In the genomic region with DNA sequence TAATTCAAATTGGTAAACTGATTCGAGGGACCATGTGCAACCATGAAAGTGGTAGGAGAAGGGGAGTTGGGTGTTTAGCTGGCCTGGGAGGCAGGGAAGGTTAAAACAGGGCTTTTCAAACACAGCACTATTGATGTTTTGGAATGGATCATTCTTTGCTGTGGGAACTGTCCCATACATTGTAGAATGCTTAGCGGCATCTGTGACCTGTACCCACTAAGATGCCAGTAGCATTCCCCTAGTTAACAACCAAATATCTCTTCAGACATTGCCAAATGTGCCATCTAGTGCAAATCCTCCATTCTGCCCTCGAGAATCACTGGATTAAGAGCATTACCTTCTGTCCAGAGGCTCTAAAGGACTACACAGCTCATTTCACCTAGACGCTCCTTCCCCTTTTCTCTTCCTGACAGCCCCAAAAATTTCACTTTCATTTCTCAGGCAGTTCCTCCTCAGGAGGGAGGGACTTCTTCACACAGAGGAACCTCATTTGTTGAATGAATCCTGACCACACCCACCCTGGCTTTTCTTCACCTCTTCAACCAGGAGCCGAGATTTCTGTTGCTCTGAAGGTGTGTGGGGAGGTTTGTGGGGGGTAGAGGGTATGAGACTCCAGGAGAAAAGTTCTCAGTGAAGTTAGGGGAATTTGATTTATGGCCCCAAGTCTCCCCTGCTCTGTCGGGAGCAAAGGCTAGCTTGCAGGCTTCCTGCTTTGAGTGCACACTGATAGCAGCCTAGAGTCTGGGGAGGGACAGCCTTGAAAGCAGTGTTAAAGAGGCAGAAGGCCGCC, we compare ENCODE assay signal across 8 cellular contexts. TPM values are rescaled to one million over a fixed set of nuclear protein-coding genes. Genes with fewer than 3 reads are reported as not detected.
DNase-seq lines count a peak whose midpoint lies in the region; ATAC-seq and TF ChIP-seq lines count a peak whose summit lies in the region.

A gene with protein sequence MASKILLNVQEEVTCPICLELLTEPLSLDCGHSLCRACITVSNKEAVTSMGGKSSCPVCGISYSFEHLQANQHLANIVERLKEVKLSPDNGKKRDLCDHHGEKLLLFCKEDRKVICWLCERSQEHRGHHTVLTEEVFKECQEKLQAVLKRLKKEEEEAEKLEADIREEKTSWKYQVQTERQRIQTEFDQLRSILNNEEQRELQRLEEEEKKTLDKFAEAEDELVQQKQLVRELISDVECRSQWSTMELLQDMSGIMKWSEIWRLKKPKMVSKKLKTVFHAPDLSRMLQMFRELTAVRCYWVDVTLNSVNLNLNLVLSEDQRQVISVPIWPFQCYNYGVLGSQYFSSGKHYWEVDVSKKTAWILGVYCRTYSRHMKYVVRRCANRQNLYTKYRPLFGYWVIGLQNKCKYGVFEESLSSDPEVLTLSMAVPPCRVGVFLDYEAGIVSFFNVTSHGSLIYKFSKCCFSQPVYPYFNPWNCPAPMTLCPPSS (plus strand): TSS at position 513 of the 790 bp plus-strand sequence. CDS start 7,331 bp downstream, outside the sequence.

- H3K9me3 ChIP-seq in SK-N-SH: no peaks in the 10 kb centered on the region
- no peaks in the 10 kb centered on the region for H3K9me3 ChIP-seq in adrenal gland (replicated peaks in 1 of 3)
- H3K9me3 ChIP-seq in right cardiac atrium (ENCODE audit: control insufficient read depth, low read length): no peaks in the 10 kb centered on the region

- peak within 1 kb of the TSS; percentile 82 for H2AFZ ChIP-seq in SK-N-SH (ENCODE audit: low read depth)

- TF ChIP-seq POLR2A in adrenal gland (IDR thresholded peaks at IDR 0.05): peak in 1 of 2 donors; percentile 42

- CTCF ChIA-PET in SK-N-SH (lab: Yijun Ruan, JAX): no interaction called here

- DNase-seq in ACHN (peak; percentile 77), GM19238 (ENCODE audit: insufficient read length, low spot score) (peak; percentile 79), SK-N-SH (no peak), adrenal gland (peak; percentile 50 to 83 (median 68)), right cardiac atrium (peak in 2 of 3 donors; percentile 33 to 57), retinal pigment epithelial cell (ENCODE audit: low read depth) (no peak), DMS53 treated with DMSO at 0.1 percent for 48 hours (lab: John Stamatoyannopoulos, UW; ENCODE audit: unreplicated experiment) (no peak)

- H3K4me2 ChIP-seq in SK-N-SH: peak within 1 kb of the TSS; percentile 83

- no peaks in the 10 kb centered on the region for H3K79me2 ChIP-seq in SK-N-SH (ENCODE audit: insufficient read depth)

- 0% methylated on average over 7 of the region's 7 CpGs for WGBS in SK-N-SH (ENCODE audit: low lambda C conversion rate)
- WGBS in adrenal gland, 4 donors: 10 to 14% (median 13%) methylated on average over 7 of the region's 7 CpGs
- 24% methylated on average over 7 of the region's 7 CpGs for WGBS in right cardiac atrium

- intact Hi-C loops in adrenal gland (cut with DNase I): no loop called here
- intact Hi-C loops in right cardiac atrium (cut with DNase I): no loop called here

- no peak for TF ChIP-seq RAD21 in SK-N-SH (IDR thresholded peaks at IDR 0.05; ENCODE audit: low read length)

- no peaks in the 10 kb centered on the region for H3K36me3 ChIP-seq in SK-N-SH (replicated peaks in 1 of 2; ENCODE audit: control insufficient read depth in 1 of 2, insufficient read depth in 2 of 2, low read length in 1 of 2)
- H3K36me3 ChIP-seq in adrenal gland (replicated peaks in 1 of 2): no peaks in the 10 kb centered on the region

- peak within 1 kb of the TSS; percentile 37; the same call in 1 of the 2 replicates for H3K9ac ChIP-seq in SK-N-SH

- H3K4me1 ChIP-seq in SK-N-SH (ENCODE audit: control insufficient read depth in 1 of 2, insufficient read depth in 2 of 2, low read depth in 1 of 2, low read length in 1 of 2) (no peaks in the 10 kb centered on the region), adrenal gland (replicated peaks in 1 of 2) (peaks cover 15 to 26% of the 10 kb centered on the region in 2 donors), right cardiac atrium (ENCODE audit: control insufficient read depth, insufficient read depth, low read length) (peaks cover 10% of the 10 kb centered on the region)

- no peak for TF ChIP-seq EP300 in SK-N-SH (IDR thresholded peaks at IDR 0.05; ENCODE audit: borderline replicate concordance in 1 of 2, low read depth in 1 of 2, low read length in 1 of 2)

- in situ Hi-C loops in ACHN (cut with HindIII; ENCODE audit: low pct_ligation_motif_present, low pct_unique_long_range_greater_than_20kb, low sequenced_read_pairs): no loop called here

- H3K27ac ChIP-seq in SK-N-SH (ENCODE audit: low read depth in 2 of 2, low read length in 1 of 2) (peak within 1 kb of the TSS in 1 of 2 experiments; percentile 3; a peak in 1 of 4 replicates), adrenal gland (peak within 1 kb of the TSS in 4 of 5 donors; percentile 31 to 78 (median 62)), right cardiac atrium (ENCODE audit: low read length) (peak within 1 kb of the TSS; percentile 50)

- POLR2A ChIA-PET in SK-N-SH (lab: Yijun Ruan, JAX): no interaction called here

- ATAC-seq in HG03354 (IDR thresholded peaks at IDR 0.05; ENCODE audit: poor library complexity, severe bottlenecking, unreplicated experiment) (peak; percentile 97), right cardiac atrium (peak; percentile 95)

- H3K4me3 ChIP-seq in SK-N-SH (ENCODE audit: low read depth in 2 of 2, low read length in 1 of 2): peak within 1 kb of the TSS; percentile 48 to 70; a peak in 3 of 4 replicates
- peak within 1 kb of the TSS; percentile 34 to 56 (median 43) for H3K4me3 ChIP-seq in adrenal gland
- peak within 1 kb of the TSS; percentile 94 for H3K4me3 ChIP-seq in right cardiac atrium (ENCODE audit: low read length)
- H3K4me3 ChIP-seq in retinal pigment epithelial cell (ENCODE audit: low read length): peak within 1 kb of the TSS; percentile 40

- peaks cover 16% of the 10 kb centered on the region for H3F3A ChIP-seq in SK-N-SH (replicated peaks; ENCODE audit: insufficient read depth)

- no peaks in the 10 kb centered on the region for H4K20me1 ChIP-seq in SK-N-SH (ENCODE audit: insufficient read depth)

- TF ChIP-seq CTCF in SK-N-SH (IDR thresholded peaks at IDR 0.05): no peak
- no peak for TF ChIP-seq CTCF in adrenal gland (IDR thresholded peaks at IDR 0.05)
- TF ChIP-seq CTCF in retinal pigment epithelial cell (conservative IDR thresholded peaks at IDR 0.05; ENCODE audit: low read depth, low read length): no peak

- H3K27me3 ChIP-seq in SK-N-SH (ENCODE audit: insufficient read depth): no peaks in the 10 kb centered on the region; the same call in 1 of the 2 replicates
- H3K27me3 ChIP-seq in adrenal gland: no peaks in the 10 kb centered on the region
- H3K27me3 ChIP-seq in right cardiac atrium (ENCODE audit: control insufficient read depth, insufficient read depth): no peaks in the 10 kb centered on the region

- no peaks in the 10 kb centered on the region for H3K9me2 ChIP-seq in SK-N-SH

TF ChIP-seq in SK-N-SH, 30 proteins besides CTCF, POLR2A, EP300 and RAD21 (continues in another document):
- TF ChIP-seq SMC3 (IDR thresholded peaks at IDR 0.05; ENCODE audit: low read depth, low read length) (no peak), NFIC (IDR thresholded peaks at IDR 0.05; ENCODE audit: borderline replicate concordance) (no peak), FOXJ3 (CRISPR knock-in tag; IDR thresholded peaks at IDR 0.05) (no peak), MXI1 (IDR thresholded peaks at IDR 0.05; ENCODE audit: low read depth, low read length) (no peak), USF2 (IDR thresholded peaks at IDR 0.05; ENCODE audit: borderline replicate concordance, low read depth, low read length) (no peak), POLR2AphosphoS5 (IDR thresholded peaks at IDR 0.05; ENCODE audit: low read depth, low read length) (no peak), MEF2A (IDR thresholded peaks at IDR 0.05; ENCODE audit: borderline replicate concordance, low read depth) (no peak), EZH2phosphoT487 (IDR thresholded peaks at IDR 0.05; ENCODE audit: borderline replicate concordance, low read depth) (no peak), ZBTB33 (IDR thresholded peaks at IDR 0.05; ENCODE audit: borderline replicate concordance, low read depth) (no peak), GABPA (IDR thresholded peaks at IDR 0.05; ENCODE audit: low read depth) (no peak), GATA2 (CRISPR knock-in tag; IDR thresholded peaks at IDR 0.05) (no peak), ELF1 (IDR thresholded peaks at IDR 0.05) (no peak)

RNA-seq across cellular contexts. Expression of the gene that starts here (rescaled TPM):
- polyA plus RNA-seq in SK-N-SH (2012; rRNA removed): 3.2 and 4.6 TPM in 2 replicates
- 3.9 and 4.2 TPM in 2 replicates for polyA plus RNA-seq in SK-N-SH (2012; cell fraction: cytosol; rRNA removed)
- polyA plus RNA-seq in SK-N-SH (2012; cell fraction: nucleus; rRNA removed): 2.9 and 6.8 TPM in 2 replicates
- 10 to 100 TPM in 6 of 8 donors, 1 to 10 TPM in 2; 5.9 to 21.3 (median 11.4) TPM for total RNA-seq in adrenal gland
- 10 to 100 TPM in 1 of 3 donors, 1 to 10 TPM in 2; 5.0 to 11.2 (median 7.6) TPM for polyA plus RNA-seq in adrenal gland
- total RNA-seq in right cardiac atrium: 1 to 10 TPM; 2.5 to 3.5 (median 2.9) TPM
- 1.8 TPM for polyA plus RNA-seq in right cardiac atrium

Comparison
In these comparisons a context has a peak if more than half of its experiments do, and no peak if none do; other contexts are left out.
1. DNase-seq: peak in ACHN (single experiment), GM19238 (single experiment), adrenal gland (7 of 7) and right cardiac atrium (2 of 3); none in SK-N-SH (single experiment), retinal pigment epithelial cell (single experiment) and DMS53 treated with DMSO at 0.1 percent for 48 hours (single experiment).
2. H3K4me3 ChIP-seq: peak in every context shown above with its lines; median percentile 94 in right cardiac atrium; 59 in SK-N-SH; 43 in adrenal gland; 40 in retinal pigment epithelial cell.